In the genomic region with DNA sequence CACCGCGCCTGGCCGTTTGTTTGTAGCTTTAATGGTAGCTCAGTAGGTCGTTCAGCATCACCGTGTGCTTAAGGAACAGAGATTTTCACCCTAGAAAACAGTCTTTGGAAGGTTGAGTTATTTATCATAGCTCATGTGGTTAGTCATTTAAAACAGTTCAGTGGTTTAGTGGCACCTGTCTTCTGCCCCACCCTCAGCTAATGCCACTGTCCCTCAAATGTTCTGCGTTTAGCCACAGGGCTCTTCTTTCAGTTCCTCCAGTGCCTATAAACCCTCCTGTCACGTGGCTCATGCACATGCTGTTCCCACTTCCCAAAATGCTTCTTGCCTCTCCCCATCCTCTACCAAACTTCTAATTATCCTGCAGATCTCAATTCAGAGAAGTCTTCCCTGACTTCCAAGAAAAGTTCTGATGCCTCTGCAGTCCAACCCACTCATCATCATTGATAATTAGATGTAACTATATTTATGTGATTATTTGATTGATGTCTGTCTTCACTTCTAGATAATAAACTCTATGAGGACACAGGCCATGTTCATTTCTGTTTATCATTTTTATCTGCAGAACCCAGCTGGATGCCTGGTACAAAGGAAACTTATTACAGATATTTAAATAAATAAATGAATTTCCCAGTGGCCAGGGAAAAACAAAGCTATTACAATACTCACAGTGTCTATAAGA, we compare ENCODE assay signal across 9 cellular contexts.
A peak's percentile ranks its signal among the peaks of the same experiment; 100 is the strongest.
DNase-seq lines count a peak whose midpoint lies in the region; ATAC-seq and TF ChIP-seq lines count a peak whose summit lies in the region.
"Had no signal": no experiment of that assay in that cellular context is flagged by ENCODE, and none has a peak within 500 bp of the region (broad histone marks: within the 10 kb centered on the region; RNA-seq: fewer than 3 reads in every experiment).

No MANE protein-coding gene starts in this region.

- peak; percentile 82 for DNase-seq in medulla oblongata (ENCODE audit: extremely low spot score)
- DNase-seq in LoVo (ENCODE audit: low spot score): no peak
- no peak for DNase-seq in NCI-H774 (lab: John Stamatoyannopoulos, UW)
- DNase-seq in GF-D8 (lab: John Stamatoyannopoulos, UW): no peak
- no peak for DNase-seq in brain microvascular endothelial cell
- DNase-seq: IMR-90 had no signal

- H3K36me3 ChIP-seq in KMS-11 (ENCODE audit: insufficient read depth) (no peaks in the 10 kb centered on the region), brain microvascular endothelial cell (replicated peaks) (no peaks in the 10 kb centered on the region)

- peaks cover 69% of the 10 kb centered on the region for H3K4me1 ChIP-seq in KMS-11 (ENCODE audit: low read depth, poor library complexity, severe bottlenecking)

- no peaks in the 10 kb centered on the region for H3K79me2 ChIP-seq in KMS-11 (ENCODE audit: insufficient read depth, low read depth)

- TF ChIP-seq CTCF in KMS-11 (conservative IDR thresholded peaks at IDR 0.05; ENCODE audit: low read depth, low read length) (no peak), brain microvascular endothelial cell (IDR thresholded peaks at IDR 0.05; ENCODE audit: low read depth, low read length, missing control alignments) (no peak)

- H3K4me2 ChIP-seq in KMS-11: peak overlapping the region; percentile 29

- no peaks in the 10 kb centered on the region for H4K20me1 ChIP-seq in KMS-11 (ENCODE audit: insufficient read depth)

- no peak overlapping the region for H3K9ac ChIP-seq in KMS-11

- H3K27ac ChIP-seq in KMS-11 (peak overlapping the region; percentile 23), brain microvascular endothelial cell (no peak overlapping the region)

- H2AFZ ChIP-seq in KMS-11 (ENCODE audit: low read depth): peak overlapping the region; percentile 16; the same call in 1 of the 2 replicates

- in situ Hi-C loops in brain microvascular endothelial cell (cut with HindIII; ENCODE audit: low pct_ligation_motif_present, low sequenced_read_pairs): no loop called here

- H3K4me3 ChIP-seq in KMS-11 (IDR thresholded peaks at IDR 0.05; ENCODE audit: insufficient read depth, low read depth, low read length) (no peak overlapping the region), brain microvascular endothelial cell (ENCODE audit: low read depth, low read length) (no peak overlapping the region)

- ATAC-seq in GM18861 (IDR thresholded peaks at IDR 0.05; ENCODE audit: unreplicated experiment) (peak; percentile 65), GM21723 (IDR thresholded peaks at IDR 0.05; ENCODE audit: unreplicated experiment) (peak; percentile 79)

- H3K27me3 ChIP-seq in KMS-11 (ENCODE audit: insufficient read depth, low read depth) (no peaks in the 10 kb centered on the region), brain microvascular endothelial cell (replicated peaks) (no peaks in the 10 kb centered on the region)
